1 cellular context compared by ENCODE assay signal in genomic region chr7:103341466-103341865, GRCh38.
TF ChIP-seq lines count a peak whose summit lies in the region.

No MANE protein-coding gene starts in this region.

TF ChIP-seq in GM12878, 131 proteins besides CTCF, POLR2A, EP300 and RAD21:
- TF ChIP-seq CHD1 (IDR thresholded peaks at IDR 0.05; ENCODE audit: low read depth, low read length) = no peak
- TF ChIP-seq HDAC6 (IDR thresholded peaks at IDR 0.05; ENCODE audit: unreplicated experiment) = no peak
- TF ChIP-seq ZNF592 (IDR thresholded peaks at IDR 0.05) = no peak
- TF ChIP-seq CUX1 (IDR thresholded peaks at IDR 0.05; ENCODE audit: insufficient replicate concordance, low read depth, low read length) = no peak
- no peak for TF ChIP-seq MLLT1 (IDR thresholded peaks at IDR 0.05)
- no peak for TF ChIP-seq MXI1 (IDR thresholded peaks at IDR 0.05; ENCODE audit: low read depth, low read length)
- no peak for TF ChIP-seq ELK1 (IDR thresholded peaks at IDR 0.05; ENCODE audit: low read depth, low read length)
- TF ChIP-seq ZBTB11 (CRISPR knock-in tag; IDR thresholded peaks at IDR 0.05) = no peak
- TF ChIP-seq KAT2A (conservative IDR thresholded peaks at IDR 0.05; ENCODE audit: control insufficient read depth, low read depth, low read length) = no peak
- TF ChIP-seq POLR2AphosphoS5 (IDR thresholded peaks at IDR 0.05; ENCODE audit: low read length) = no peak
